In the genomic region with DNA sequence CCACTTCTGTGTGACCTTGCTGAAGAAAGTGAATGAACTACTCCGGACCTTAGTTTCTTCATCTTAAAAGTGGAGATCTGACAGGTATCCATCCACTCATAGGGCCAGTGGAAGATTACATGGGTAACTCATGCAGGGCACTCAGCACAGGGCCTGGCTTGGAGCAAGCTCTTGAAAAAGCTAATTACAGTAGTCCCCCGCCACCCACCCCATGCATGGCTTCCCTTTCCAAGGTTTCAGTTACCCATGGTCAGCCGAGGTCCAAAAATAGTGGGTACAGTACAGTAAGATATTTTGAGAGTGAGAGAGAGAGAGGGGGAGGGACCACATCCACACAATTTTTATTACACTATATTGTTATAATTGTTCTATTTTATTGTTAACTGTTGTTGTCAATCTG, we compare ENCODE assay signal across 20 cellular contexts. TPM values are rescaled to one million over a fixed set of nuclear protein-coding genes. Genes with fewer than 3 reads are reported as not detected.
DNase-seq lines count a peak whose midpoint lies in the region; ATAC-seq, FAIRE-seq and TF ChIP-seq lines count a peak whose summit lies in the region.
"Had no signal": no experiment of that assay in that cellular context is flagged by ENCODE, and none has a peak within 500 bp of the region (broad histone marks: within the 10 kb centered on the region; RNA-seq: fewer than 3 reads in every experiment).

No MANE protein-coding gene starts in this region.

- WGBS in A549 (ENCODE audit: missing lambda C conversion rate): 78% methylated on average over 3 of the region's 3 CpGs
- WGBS in psoas muscle, 3 donors: 27 to 35% (median 27%) methylated on average over 3 of the region's 3 CpGs

- TF ChIP-seq CTCF in A549 (IDR thresholded peaks at IDR 0.05): no peak
- no peak for TF ChIP-seq CTCF in psoas muscle (IDR thresholded peaks at IDR 0.05)

- H3K36me3 Mint-ChIP-seq in T-helper 17 cell (ENCODE audit: low read depth): no peaks in the 10 kb centered on the region
- H3K36me3 Mint-ChIP-seq: activated CD8-positive, alpha-beta memory T cell treated with anti-CD3 and anti-CD28 coated beads, Interleukin-2, amount 10 ng/mL, durations not matched to agents 7 days and 5 days; activated naive CD8-positive, alpha-beta T cell treated with anti-CD3 and anti-CD28 coated beads for 36 hours; brain had no signal

- peak overlapping the region; percentile 59 for H3K4me3 Mint-ChIP-seq in T-helper 17 cell
- H3K4me3 Mint-ChIP-seq: activated CD8-positive, alpha-beta memory T cell treated with anti-CD3 and anti-CD28 coated beads, Interleukin-2, amount 10 ng/mL, durations not matched to agents 7 days and 5 days; activated naive CD8-positive, alpha-beta T cell treated with anti-CD3 and anti-CD28 coated beads for 36 hours; activated T-helper 17 cell treated with anti-CD3 and anti-CD28 coated beads, Interleukin-2, amount 50 U/mL, for 72 hours; dendritic cell treated with granulocyte-macrophage colony-stimulating factor and Interleukin-4, amounts not matched to agents 40 ng/mL and 50 ng/mL, for 4 days had no signal

- CTCF ChIA-PET in A549 (lab: Yijun Ruan, JAX): interaction anchor here (1.0 to 1.4 kb wide), 2 partner anchors 12 to 32 kb away, joined by 3 read pairs; no protein-coding TSS in a partner anchor

- H3K27ac Mint-ChIP-seq in T-helper 17 cell: no peak overlapping the region
- H3K27ac Mint-ChIP-seq: activated CD8-positive, alpha-beta memory T cell treated with anti-CD3 and anti-CD28 coated beads, Interleukin-2, amount 10 ng/mL, durations not matched to agents 7 days and 5 days; activated naive CD8-positive, alpha-beta T cell treated with anti-CD3 and anti-CD28 coated beads for 36 hours; activated T-helper 17 cell treated with anti-CD3 and anti-CD28 coated beads, Interleukin-2, amount 50 U/mL, for 72 hours; dendritic cell treated with granulocyte-macrophage colony-stimulating factor and Interleukin-4, amounts not matched to agents 40 ng/mL and 50 ng/mL, for 4 days had no signal

- no peaks in the 10 kb centered on the region for H3K9me3 ChIP-seq in A549
- no peaks in the 10 kb centered on the region for H3K9me3 ChIP-seq in T-helper 17 cell (ENCODE audit: control insufficient read depth, low read length, poor library complexity, severe bottlenecking)
- no peaks in the 10 kb centered on the region for H3K9me3 ChIP-seq in psoas muscle
- H3K9me3 ChIP-seq: MG63, stomach had no signal

- TF ChIP-seq POLR2A in A549 (IDR thresholded peaks at IDR 0.05; ENCODE audit: low read length): no peak

- POLR2A ChIA-PET in A549 (lab: Yijun Ruan, JAX): interaction anchor here (1.3 to 2.0 kb wide), 2 partner anchors 19 to 56 kb away, joined by 8 to 13 read pairs; no protein-coding TSS in a partner anchor

- no peak for DNase-seq in A549 (ENCODE audit: low read depth in 1 of 2, low spot score in 1 of 2)
- no peak for DNase-seq in T-helper 17 cell
- peak; percentile 83 for DNase-seq in cardiac septum (ENCODE audit: low spot score)
- DNase-seq in psoas muscle: peak in 1 of 2 donors; percentile 69
- no peak for DNase-seq in HT-29 (ENCODE audit: low spot score)
- no peak for DNase-seq in hippocampal formation (lab: John Stamatoyannopoulos, UW)
- no peak for DNase-seq in COLO668 (lab: John Stamatoyannopoulos, UW; ENCODE audit: unreplicated experiment)
- DNase-seq in SW480 (ENCODE audit: low spot score): no peak
- DNase-seq: activated CD4-positive, alpha-beta T cell treated with anti-CD3 and anti-CD28 coated beads for 4 hours; activated CD8-positive, alpha-beta memory T cell treated with anti-CD3 and anti-CD28 coated beads, Interleukin-2, amount 10 ng/mL, durations not matched to agents 7 days and 5 days; activated naive CD8-positive, alpha-beta T cell treated with anti-CD3 and anti-CD28 coated beads for 36 hours; MG63; NCI-H187; stimulated activated CD4-positive, alpha-beta T cell treated with anti-CD3 and anti-CD28 coated beads, Interleukin-2, amount 100 ng/mL, for 48 hours; stomach had no signal

- peaks cover 8% of the 10 kb centered on the region for H3K4me1 Mint-ChIP-seq in T-helper 17 cell
- H3K4me1 Mint-ChIP-seq: activated T-helper 17 cell treated with anti-CD3 and anti-CD28 coated beads, Interleukin-2, amount 50 U/mL, for 72 hours had no signal

- H3K27ac ChIP-seq in A549 (peak overlapping the region; percentile 97 to 98), psoas muscle (peak overlapping the region; percentile 73)

- intact Hi-C loops in cardiac septum (cut with DNase I): loop anchor here (10.0 kb wide), 1 partner anchor 322 kb away; a partner anchor contains a TSS
- intact Hi-C loops in psoas muscle (cut with DNase I): loop anchor here in 1 of 2 donors (5.0 kb wide), 1 partner anchor 60 kb away; no protein-coding TSS in a partner anchor

- no peak for TF ChIP-seq RAD21 in A549 (conservative IDR thresholded peaks at IDR 0.05 in 1 of 2, IDR thresholded peaks at IDR 0.05 in 1 of 2)

- no peak for FAIRE-seq in A549 (lab: Jason Lieb, UNC)

- H3K4me3 ChIP-seq in A549 (no peak overlapping the region), psoas muscle (no peak overlapping the region)
- H3K4me3 ChIP-seq: MG63, stomach had no signal

- H3K4me1 ChIP-seq in A549 (peaks cover 72% of the 10 kb centered on the region), psoas muscle (peaks cover 66% of the 10 kb centered on the region)

- no peaks in the 10 kb centered on the region for H3K27me3 ChIP-seq in psoas muscle (ENCODE audit: insufficient read depth in 3 of 3, low read length in 2 of 3)
- H3K27me3 ChIP-seq: MG63, stomach had no signal

- no peak for ATAC-seq in A549
- ATAC-seq in T-helper 17 cell: no peak
- peak; percentile 52 to 79 (median 70) for ATAC-seq in psoas muscle
- ATAC-seq: activated CD8-positive, alpha-beta memory T cell treated with anti-CD3 and anti-CD28 coated beads, Interleukin-2, amount 10 ng/mL, durations not matched to agents 7 days and 5 days; activated T-helper 17 cell treated with anti-CD3 and anti-CD28 coated beads, Interleukin-2, amount 50 U/mL, for 72 hours; HCT116; sciatic nerve had no signal

- TF ChIP-seq EP300 in A549 (IDR thresholded peaks at IDR 0.05): no peak

- peaks cover 25% of the 10 kb centered on the region for H3K27me3 Mint-ChIP-seq in T-helper 17 cell
- H3K27me3 Mint-ChIP-seq: activated naive CD8-positive, alpha-beta T cell treated with anti-CD3 and anti-CD28 coated beads for 36 hours had no signal

- peak overlapping the region; percentile 89 for H3K4me2 ChIP-seq in A549

- no peaks in the 10 kb centered on the region for H3K36me3 ChIP-seq in psoas muscle (ENCODE audit: insufficient read depth in 1 of 2, low read depth in 1 of 2)
- H3K36me3 ChIP-seq: MG63, stomach had no signal

TF ChIP-seq in A549, 52 proteins besides CTCF, POLR2A, EP300 and RAD21:
- TF ChIP-seq, protein P1, sequence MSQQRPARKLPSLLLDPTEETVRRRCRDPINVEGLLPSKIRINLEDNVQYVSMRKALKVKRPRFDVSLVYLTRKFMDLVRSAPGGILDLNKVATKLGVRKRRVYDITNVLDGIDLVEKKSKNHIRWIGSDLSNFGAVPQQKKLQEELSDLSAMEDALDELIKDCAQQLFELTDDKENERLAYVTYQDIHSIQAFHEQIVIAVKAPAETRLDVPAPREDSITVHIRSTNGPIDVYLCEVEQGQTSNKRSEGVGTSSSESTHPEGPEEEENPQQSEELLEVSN (IDR thresholded peaks at IDR 0.05; ENCODE audit: borderline replicate concordance, low read depth): no peak
- TF ChIP-seq MAZ (IDR thresholded peaks at IDR 0.05; ENCODE audit: borderline replicate concordance, low read depth, low read length) (no peak), KDM1A (IDR thresholded peaks at IDR 0.05; ENCODE audit: low read depth) (no peak), MAFK (IDR thresholded peaks at IDR 0.05; ENCODE audit: partially characterized antibody) (no peak), JUNB (IDR thresholded peaks at IDR 0.05) (no peak), ZC3H11A (IDR thresholded peaks at IDR 0.05) (no peak), CBX8 (IDR thresholded peaks at IDR 0.05) (no peak), SREBF2 (IDR thresholded peaks at IDR 0.05) (no peak), JUN (IDR thresholded peaks at IDR 0.05) (no peak), TFCP2L1 (CRISPR knock-in tag; IDR thresholded peaks at IDR 0.05) (no peak), FOSB (CRISPR knock-in tag; IDR thresholded peaks at IDR 0.05) (no peak), ESRRA (IDR thresholded peaks at IDR 0.05; ENCODE audit: borderline replicate concordance, low read length) (no peak), EHMT2 (IDR thresholded peaks at IDR 0.05; ENCODE audit: low read depth) (no peak), ZNF302 (CRISPR knock-in tag; IDR thresholded peaks at IDR 0.05) (no peak)
- TF ChIP-seq, protein P2, sequence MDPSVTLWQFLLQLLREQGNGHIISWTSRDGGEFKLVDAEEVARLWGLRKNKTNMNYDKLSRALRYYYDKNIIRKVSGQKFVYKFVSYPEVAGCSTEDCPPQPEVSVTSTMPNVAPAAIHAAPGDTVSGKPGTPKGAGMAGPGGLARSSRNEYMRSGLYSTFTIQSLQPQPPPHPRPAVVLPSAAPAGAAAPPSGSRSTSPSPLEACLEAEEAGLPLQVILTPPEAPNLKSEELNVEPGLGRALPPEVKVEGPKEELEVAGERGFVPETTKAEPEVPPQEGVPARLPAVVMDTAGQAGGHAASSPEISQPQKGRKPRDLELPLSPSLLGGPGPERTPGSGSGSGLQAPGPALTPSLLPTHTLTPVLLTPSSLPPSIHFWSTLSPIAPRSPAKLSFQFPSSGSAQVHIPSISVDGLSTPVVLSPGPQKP (IDR thresholded peaks at IDR 0.05; ENCODE audit: low read depth, low read length): no peak

RNA-seq across cellular contexts. Expression of a gene that starts 7.1 kb away (rescaled TPM):
- polyA plus RNA-seq in A549 (2011; rRNA removed): 131 and 150 TPM in 2 replicates
- 145 and 229 TPM in 2 replicates for polyA plus RNA-seq in A549 (2012; cell fraction: cytosol; rRNA removed)
- polyA plus RNA-seq in A549 (2012; cell fraction: nucleus; rRNA removed): 263 and 339 TPM in 2 replicates
- polyA plus RNA-seq in A549 (2017; fragmentation: RNase III; extraction: RNeasy Plus Mini Kit Qiagen cat#74134 plus additional on column Dnase treatment): 114 to 152 TPM (median 147 TPM) in 3 replicates
- 151 and 188 TPM in 2 replicates for polyA minus RNA-seq in A549 (2011; rRNA and poly(A)+ RNA removed)
- total RNA-seq in T-helper 17 cell: 1 to 10 TPM; 4.5 to 5.8 TPM
- total RNA-seq in cardiac septum: 34.8 TPM
- 10 to 100 TPM in 3 of 4 donors, 1 to 10 TPM in 1; 8.9 to 19.5 (median 15.6) TPM for total RNA-seq in psoas muscle
- 10 to 100 TPM; 17.1 to 34.0 (median 30.7) TPM for polyA plus RNA-seq in psoas muscle
- 47.7 and 66.2 TPM in 2 replicates for total RNA-seq in HT-29 (2014; rRNA removed; shearing (Covaris generic))

Comparison
In these comparisons a context has a peak if more than half of its experiments do, and no peak if none do; other contexts are left out.
1. ATAC-seq: peak in psoas muscle (4 of 4); none in A549 (0 of 2) and T-helper 17 cell (single experiment).